ENCODE assay signal across 39 cellular contexts in genomic region chr16:49373504-49373903, GRCh38. TPM values are rescaled to one million over a fixed set of nuclear protein-coding genes. Genes with fewer than 3 reads are reported as not detected.
"Had no signal": no experiment of that assay in that cellular context is flagged by ENCODE, and none has a peak within 500 bp of the region (broad histone marks: within the 10 kb centered on the region; RNA-seq: fewer than 3 reads in every experiment).

C16orf78 (plus strand) TSS chr16:49373804; CDS start chr16:49373940, 136 bp downstream.

- H3K9me3 ChIP-seq: gastrocnemius medialis had no signal

- H3K27ac Mint-ChIP-seq: activated CD4-positive, alpha-beta memory T cell treated with anti-CD3 and anti-CD28 coated beads, Interleukin-2, amount 10 ng/mL, durations not matched to agents 7 days and 5 days; activated CD4-positive, alpha-beta T cell treated with anti-CD3 and anti-CD28 coated beads, Interleukin-2, amount 10 ng/mL, durations not matched to agents 7 days and 5 days; activated naive CD4-positive, alpha-beta T cell treated with anti-CD3 and anti-CD28 coated beads, Interleukin-2, amount 10 ng/mL, durations not matched to agents 7 days and 5 days; activated naive CD4-positive, alpha-beta T cell treated with anti-CD3 and anti-CD28 coated beads, Interleukin-2, amount 50 U/mL, for 72 hours; activated naive CD8-positive, alpha-beta T cell treated with anti-CD3 and anti-CD28 coated beads, Interleukin-2, amount 10 ng/mL, durations not matched to agents 7 days and 5 days; activated T-cell treated with anti-CD3 and anti-CD28 coated beads, Interleukin-2, amount 50 U/mL, for 24 hours; activated T-cell treated with anti-CD3 and anti-CD28 coated beads, Interleukin-2, amount 50 U/mL, for 72 hours; dendritic cell treated with granulocyte-macrophage colony-stimulating factor and Interleukin-4, amounts not matched to agents 40 ng/mL and 50 ng/mL, for 4 days; endodermal cell; T-helper 17 cell; T-helper 2 cell treated with Interferon-gamma antibody and Interleukin-4, amounts not matched to agents 5 μg/mL and 100 μg/mL, for 36 hours had no signal

- DNase-seq: activated CD4-positive, alpha-beta memory T cell treated with anti-CD3 and anti-CD28 coated beads, Interleukin-2, amount 10 ng/mL, durations not matched to agents 7 days and 5 days; activated CD4-positive, alpha-beta T cell treated with anti-CD3 and anti-CD28 coated beads for 1 hour; activated CD4-positive, alpha-beta T cell treated with anti-CD3 and anti-CD28 coated beads for 4 hours; activated CD4-positive, alpha-beta T cell treated with anti-CD3 and anti-CD28 coated beads, Interleukin-2, amount 10 ng/mL, durations not matched to agents 7 days and 5 days; activated CD4-positive, alpha-beta T cell treated with anti-CD3 and anti-CD28 coated beads, Interleukin-2, amount 50 U/mL, for 4 hours; activated CD4-positive, CD25-positive, alpha-beta regulatory T cell; activated CD8-positive, alpha-beta memory T cell treated with anti-CD3 and anti-CD28 coated beads, Interleukin-2, amount 50 U/mL, for 48 hours; activated gamma-delta T cell; activated naive CD4-positive, alpha-beta T cell; activated naive CD4-positive, alpha-beta T cell treated with anti-CD3 and anti-CD28 coated beads, Interleukin-2, amount 10 ng/mL, durations not matched to agents 7 days and 5 days; activated naive CD8-positive, alpha-beta T cell treated with anti-CD3 and anti-CD28 coated beads, Interleukin-2, amount 10 ng/mL, durations not matched to agents 7 days and 5 days; activated T-cell treated with anti-CD3 and anti-CD28 coated beads for 4 hours; activated T-cell treated with anti-CD3 and anti-CD28 coated beads, Interleukin-2, amount 50 U/mL, for 24 hours; activated T-cell treated with anti-CD3 and anti-CD28 coated beads, Interleukin-2, amount 50 U/mL, for 72 hours; amniotic stem cell; anterior cingulate cortex; brain microvascular endothelial cell; dorsolateral prefrontal cortex; effector memory CD4-positive, alpha-beta T cell; endodermal cell; foreskin keratinocyte; gastrocnemius medialis; glutamatergic neuron; T-helper 1 cell; T-helper 17 cell; T1000; WERI-Rb-1 had no signal

- H3K4me3 Mint-ChIP-seq: activated CD4-positive, alpha-beta memory T cell treated with anti-CD3 and anti-CD28 coated beads, Interleukin-2, amount 10 ng/mL, durations not matched to agents 7 days and 5 days; activated CD4-positive, alpha-beta T cell treated with anti-CD3 and anti-CD28 coated beads, Interleukin-2, amount 10 ng/mL, durations not matched to agents 7 days and 5 days; activated naive CD4-positive, alpha-beta T cell treated with anti-CD3 and anti-CD28 coated beads, Interleukin-2, amount 10 ng/mL, durations not matched to agents 7 days and 5 days; activated naive CD8-positive, alpha-beta T cell treated with anti-CD3 and anti-CD28 coated beads, Interleukin-2, amount 10 ng/mL, durations not matched to agents 7 days and 5 days; activated T-cell treated with anti-CD3 and anti-CD28 coated beads, Interleukin-2, amount 50 U/mL, for 24 hours; activated T-cell treated with anti-CD3 and anti-CD28 coated beads, Interleukin-2, amount 50 U/mL, for 72 hours; central memory CD8-positive, alpha-beta T cell; dendritic cell treated with granulocyte-macrophage colony-stimulating factor and Interleukin-4, amounts not matched to agents 40 ng/mL and 50 ng/mL, for 4 days; endodermal cell; T-helper 17 cell; T-helper 2 cell treated with Interferon-gamma antibody and Interleukin-4, amounts not matched to agents 5 μg/mL and 100 μg/mL, for 36 hours had no signal

- H3K4me3 ChIP-seq: coronary artery, dorsolateral prefrontal cortex, gastrocnemius medialis had no signal

- H3K27me3 Mint-ChIP-seq: activated CD4-positive, alpha-beta memory T cell treated with anti-CD3 and anti-CD28 coated beads, Interleukin-2, amount 10 ng/mL, durations not matched to agents 7 days and 5 days; activated naive CD8-positive, alpha-beta T cell treated with anti-CD3 and anti-CD28 coated beads, Interleukin-2, amount 10 ng/mL, durations not matched to agents 7 days and 5 days had no signal

- H3K4me1 Mint-ChIP-seq: activated CD4-positive, alpha-beta memory T cell treated with anti-CD3 and anti-CD28 coated beads, Interleukin-2, amount 10 ng/mL, durations not matched to agents 7 days and 5 days; activated CD4-positive, alpha-beta T cell treated with anti-CD3 and anti-CD28 coated beads, Interleukin-2, amount 10 ng/mL, durations not matched to agents 7 days and 5 days; activated naive CD4-positive, alpha-beta T cell treated with anti-CD3 and anti-CD28 coated beads, Interleukin-2, amount 10 ng/mL, durations not matched to agents 7 days and 5 days; activated naive CD8-positive, alpha-beta T cell treated with anti-CD3 and anti-CD28 coated beads, Interleukin-2, amount 10 ng/mL, durations not matched to agents 7 days and 5 days; central memory CD8-positive, alpha-beta T cell; T-helper 17 cell had no signal

- H3K9me3 Mint-ChIP-seq: activated CD4-positive, alpha-beta memory T cell treated with anti-CD3 and anti-CD28 coated beads, Interleukin-2, amount 10 ng/mL, durations not matched to agents 7 days and 5 days; activated CD4-positive, alpha-beta T cell treated with anti-CD3 and anti-CD28 coated beads, Interleukin-2, amount 10 ng/mL, durations not matched to agents 7 days and 5 days; activated naive CD4-positive, alpha-beta T cell treated with anti-CD3 and anti-CD28 coated beads, Interleukin-2, amount 10 ng/mL, durations not matched to agents 7 days and 5 days; activated naive CD4-positive, alpha-beta T cell treated with anti-CD3 and anti-CD28 coated beads, Interleukin-2, amount 50 U/mL, for 72 hours; activated naive CD8-positive, alpha-beta T cell treated with anti-CD3 and anti-CD28 coated beads, Interleukin-2, amount 10 ng/mL, durations not matched to agents 7 days and 5 days; activated T-cell treated with anti-CD3 and anti-CD28 coated beads, Interleukin-2, amount 50 U/mL, for 24 hours; dendritic cell treated with granulocyte-macrophage colony-stimulating factor and Interleukin-4, amounts not matched to agents 40 ng/mL and 50 ng/mL, for 4 days; endodermal cell; T-helper 2 cell treated with Interferon-gamma antibody and Interleukin-4, amounts not matched to agents 5 μg/mL and 100 μg/mL, for 36 hours had no signal

- H3K27ac ChIP-seq: brain microvascular endothelial cell, coronary artery, dorsolateral prefrontal cortex, foreskin keratinocyte, gastrocnemius medialis, WERI-Rb-1 had no signal

- H3K4me1 ChIP-seq: foreskin keratinocyte, gastrocnemius medialis had no signal

- H3K36me3 Mint-ChIP-seq: activated naive CD4-positive, alpha-beta T cell treated with anti-CD3 and anti-CD28 coated beads, Interleukin-2, amount 10 ng/mL, durations not matched to agents 7 days and 5 days; activated naive CD8-positive, alpha-beta T cell treated with anti-CD3 and anti-CD28 coated beads, Interleukin-2, amount 10 ng/mL, durations not matched to agents 7 days and 5 days had no signal

- H3K27me3 ChIP-seq: brain microvascular endothelial cell, foreskin keratinocyte had no signal

- H3K36me3 ChIP-seq: brain microvascular endothelial cell, gastrocnemius medialis, WERI-Rb-1 had no signal

- ATAC-seq: activated naive CD4-positive, alpha-beta T cell treated with anti-CD3 and anti-CD28 coated beads, Interleukin-2, amount 50 U/mL, for 72 hours; activated T-cell treated with anti-CD3 and anti-CD28 coated beads, Interleukin-2, amount 50 U/mL, for 72 hours; esophagus mucosa; foreskin keratinocyte; gastrocnemius medialis; T-helper 17 cell had no signal

RNA-seq across cellular contexts. Expression of gene C16orf78, which starts in this region (rescaled TPM):
- total RNA-seq: activated CD4-positive, alpha-beta memory T cell treated with anti-CD3 and anti-CD28 coated beads, Interleukin-2, amount 10 ng/mL, durations not matched to agents 7 days and 5 days; activated CD4-positive, alpha-beta T cell treated with anti-CD3 and anti-CD28 coated beads, Interleukin-2, amount 10 ng/mL, durations not matched to agents 7 days and 5 days; activated naive CD4-positive, alpha-beta T cell treated with anti-CD3 and anti-CD28 coated beads, Interleukin-2, amount 50 U/mL, for 72 hours; activated naive CD8-positive, alpha-beta T cell treated with anti-CD3 and anti-CD28 coated beads, Interleukin-2, amount 10 ng/mL, durations not matched to agents 7 days and 5 days; activated T-cell treated with anti-CD3 and anti-CD28 coated beads, Interleukin-2, amount 50 U/mL, for 72 hours; astrocyte; bronchial epithelial cell; cardiac septum; cerebellum; dorsolateral prefrontal cortex; endodermal cell; epithelial cell of proximal tubule; esophagus mucosa; foreskin keratinocyte; gastrocnemius medialis; T-helper 17 cell had no signal
- polyA plus RNA-seq: adipose tissue, foreskin keratinocyte had no signal
